Comparison of ENCODE assay signal across 31 cellular contexts in genomic region chr1:156135930-156136871, GRCh38. TPM values are rescaled to one million over a fixed set of nuclear protein-coding genes. Genes with fewer than 3 reads are reported as not detected.
A peak's percentile ranks its signal among the peaks of the same experiment; 100 is the strongest.
DNase-seq lines count a peak whose midpoint lies in the region; ATAC-seq and TF ChIP-seq lines count a peak whose summit lies in the region.
"Had no signal": no experiment of that assay in that cellular context is flagged by ENCODE, and none has a peak within 500 bp of the region (broad histone marks: within the 10 kb centered on the region; RNA-seq: fewer than 3 reads in every experiment).

No MANE protein-coding gene starts in this region.

- intact Hi-C loops in Calu3 (cut with micrococcal nuclease; ENCODE audit: unreplicated experiment), result no loop called here
- intact Hi-C loops in lower lobe of right lung (cut with DNase I), result no loop called here

- no TSS peak for BruUV-seq in Calu3 (replicated peaks; lab: Mats Ljungman, UMichigan)

- peak overlapping the region; percentile 11 for H3K9ac ChIP-seq in NT2/D1 (ENCODE audit: insufficient read length, low read depth)

- H3K4me3 Mint-ChIP-seq in Calu3 (ENCODE audit: low read depth, unreplicated experiment) (no peak overlapping the region), GM23338 (no peak overlapping the region)
- H3K4me3 Mint-ChIP-seq: activated CD4-positive, alpha-beta T cell treated with anti-CD3 and anti-CD28 coated beads for 36 hours; activated CD8-positive, alpha-beta T cell treated with anti-CD3 and anti-CD28 coated beads, Interleukin-2, amount 10 ng/mL, durations not matched to agents 7 days and 5 days; activated T-helper 17 cell treated with anti-CD3 and anti-CD28 coated beads, Interleukin-2, amount 50 U/mL, for 72 hours; stimulated activated naive B cell treated with anti-CD40 and anti-IgM and Interleukin-4, amounts not matched to agents 10 μg/mL and 1 μg/mL and 100 μg/mL, for 72 hours had no signal

- H3K79me2 ChIP-seq in osteoblast (ENCODE audit: insufficient read depth, low read length) (peaks cover 67% of the 10 kb centered on the region), GM23338 (replicated peaks; ENCODE audit: insufficient read depth) (no peaks in the 10 kb centered on the region)

- TF ChIP-seq CTCF in Calu3 (IDR thresholded peaks at IDR 0.05; ENCODE audit: unreplicated experiment) (no peak), coronary artery (IDR thresholded peaks at IDR 0.05) (no peak), osteoblast (IDR thresholded peaks at IDR 0.05; ENCODE audit: extremely low read depth, low read depth, low read length) (no peak), GM23338 (conservative IDR thresholded peaks at IDR 0.05; ENCODE audit: low read depth in 2 of 2) (no peak), lower lobe of right lung (IDR thresholded peaks at IDR 0.05) (no peak)

- no peaks in the 10 kb centered on the region for H3K9me2 ChIP-seq in GM23338 (ENCODE audit: insufficient read depth)

- H4K20me1 ChIP-seq in osteoblast (ENCODE audit: insufficient read depth, low read length), result peaks cover 71% of the 10 kb centered on the region
- H4K20me1 ChIP-seq in GM23338 (replicated peaks; ENCODE audit: insufficient read depth), result no peaks in the 10 kb centered on the region

- no peaks in the 10 kb centered on the region for H3K9me3 ChIP-seq in NT2/D1 (ENCODE audit: insufficient read depth, low read length)
- H3K9me3 ChIP-seq in osteoblast (ENCODE audit: low read depth, low read length), result no peaks in the 10 kb centered on the region
- no peaks in the 10 kb centered on the region for H3K9me3 ChIP-seq in lower lobe of right lung
- H3K9me3 ChIP-seq: upper lobe of right lung had no signal

- DNase-seq in Calu3 (no peak), NT2/D1 (ENCODE audit: low read depth, low spot score) (no peak), coronary artery (ENCODE audit: low spot score) (no peak), osteoblast (ENCODE audit: insufficient read length, low spot score, missing footprints) (peak; percentile 56), SK-N-DZ (ENCODE audit: low spot score) (no peak), RKO (ENCODE audit: low spot score) (no peak), GM23338 (ENCODE audit: low spot score) (no peak), lower lobe of right lung (no peak)
- DNase-seq: activated CD4-positive, alpha-beta T cell treated with anti-CD3 and anti-CD28 coated beads for 36 hours; activated CD8-positive, alpha-beta T cell treated with anti-CD3 and anti-CD28 coated beads, Interleukin-2, amount 10 ng/mL, durations not matched to agents 7 days and 5 days; activated naive CD4-positive, alpha-beta T cell treated with anti-CD3 and anti-CD28 coated beads, Interleukin-2, amount 50 U/mL, for 16 hours; amniotic stem cell; C1 segment of cervical spinal cord; COR-L47; DMS79 treated with DMSO at 0.1 percent for 48 hours; effector CD4-positive, alpha-beta T cell; GDM1; glutamatergic neuron; KBM-7; NCI-H1105 treated with DMSO at 0.1 percent for 48 hours; NCI-H1930; occipital lobe; PC-9; SHP77; stimulated activated naive B cell treated with anti-CD40 and anti-IgM and Interleukin-4, amounts not matched to agents 10 μg/mL and 1 μg/mL and 100 μg/mL, for 72 hours; T-helper 9 cell; upper lobe of right lung had no signal

- H3K4me1 Mint-ChIP-seq in Calu3 (ENCODE audit: low read depth, unreplicated experiment), result no peaks in the 10 kb centered on the region
- peaks cover 7% of the 10 kb centered on the region for H3K4me1 Mint-ChIP-seq in GM23338
- H3K4me1 Mint-ChIP-seq: activated CD4-positive, alpha-beta T cell treated with anti-CD3 and anti-CD28 coated beads for 36 hours; stimulated activated naive B cell treated with anti-CD40 and anti-IgM and Interleukin-4, amounts not matched to agents 10 μg/mL and 1 μg/mL and 100 μg/mL, for 72 hours had no signal

- no peaks in the 10 kb centered on the region for H3K27me3 ChIP-seq in NT2/D1 (ENCODE audit: insufficient read depth, insufficient read length)
- no peaks in the 10 kb centered on the region for H3K27me3 ChIP-seq in osteoblast (ENCODE audit: insufficient read depth, low read length)
- no peaks in the 10 kb centered on the region for H3K27me3 ChIP-seq in GM23338 (ENCODE audit: insufficient read depth)
- no peaks in the 10 kb centered on the region for H3K27me3 ChIP-seq in lower lobe of right lung (ENCODE audit: low read depth)
- H3K27me3 ChIP-seq: upper lobe of right lung had no signal

- 0 out of 2 replicates have a peak, but pooled peaks cover 5% of the 10 kb centered on the region for H3F3A ChIP-seq in GM23338 (replicated peaks; ENCODE audit: low read depth)

- ATAC-seq in GM23338 (no peak), lower lobe of right lung (no peak)
- ATAC-seq: activated CD4-positive, alpha-beta T cell treated with anti-CD3 and anti-CD28 coated beads for 36 hours; activated CD8-positive, alpha-beta T cell treated with anti-CD3 and anti-CD28 coated beads, Interleukin-2, amount 10 ng/mL, durations not matched to agents 7 days and 5 days; activated T-helper 17 cell treated with anti-CD3 and anti-CD28 coated beads, Interleukin-2, amount 50 U/mL, for 72 hours; left lobe of liver; stimulated activated naive B cell treated with anti-CD40 and anti-IgM and Interleukin-4, amounts not matched to agents 10 μg/mL and 1 μg/mL and 100 μg/mL, for 72 hours; upper lobe of right lung had no signal

- H3K27me3 Mint-ChIP-seq in Calu3 (ENCODE audit: unreplicated experiment) (no peaks in the 10 kb centered on the region), GM23338 (ENCODE audit: insufficient read depth, low read depth, poor library complexity) (peaks cover 7% of the 10 kb centered on the region)
- H3K27me3 Mint-ChIP-seq: activated CD4-positive, alpha-beta T cell treated with anti-CD3 and anti-CD28 coated beads for 36 hours; activated T-helper 17 cell treated with anti-CD3 and anti-CD28 coated beads, Interleukin-2, amount 50 U/mL, for 72 hours had no signal

- CTCF ChIA-PET in Calu3 (lab: Charles Lee), result interaction anchor here (0.9 kb wide), 1 partner anchor 41 kb away, joined by 4 read pairs; no protein-coding TSS in a partner anchor

- peaks cover 91% of the 10 kb centered on the region for H3K36me3 Mint-ChIP-seq in Calu3 (ENCODE audit: insufficient read depth, unreplicated experiment)
- H3K36me3 Mint-ChIP-seq in GM23338 (ENCODE audit: low read depth), result peaks cover 25% of the 10 kb centered on the region

- H3K27ac ChIP-seq in coronary artery, result peak overlapping the region; percentile 4 to 75
- H3K27ac ChIP-seq in osteoblast (ENCODE audit: low read depth, low read length), result peak overlapping the region; percentile 11
- H3K27ac ChIP-seq in GM23338 (ENCODE audit: low read depth), result no peak overlapping the region
- H3K27ac ChIP-seq in lower lobe of right lung, result no peak overlapping the region
- H3K27ac ChIP-seq: epithelial cell of prostate, PC-9, upper lobe of right lung, VCaP had no signal

- H3K4me2 ChIP-seq in osteoblast (ENCODE audit: insufficient read depth, low read length) (no peak overlapping the region), GM23338 (no peak overlapping the region)
- H3K4me2 ChIP-seq: PC-9 had no signal

- H3K9me3 Mint-ChIP-seq in Calu3 (ENCODE audit: low read depth, unreplicated experiment) (no peaks in the 10 kb centered on the region), GM23338 (no peaks in the 10 kb centered on the region)
- H3K9me3 Mint-ChIP-seq: activated T-helper 17 cell treated with anti-CD3 and anti-CD28 coated beads, Interleukin-2, amount 50 U/mL, for 72 hours; stimulated activated naive B cell treated with anti-CD40 and anti-IgM and Interleukin-4, amounts not matched to agents 10 μg/mL and 1 μg/mL and 100 μg/mL, for 72 hours had no signal

- H3K4me3 ChIP-seq in NT2/D1 (ENCODE audit: insufficient read length, low read depth) (no peak overlapping the region), coronary artery (no peak overlapping the region), osteoblast (ENCODE audit: insufficient read depth, low read length) (no peak overlapping the region), GM23338 (no peak overlapping the region), lower lobe of right lung (no peak overlapping the region)
- H3K4me3 ChIP-seq: PC-9, upper lobe of right lung had no signal

- peak overlapping the region; percentile 50 for H3K27ac Mint-ChIP-seq in Calu3 (ENCODE audit: unreplicated experiment)
- H3K27ac Mint-ChIP-seq in GM23338, result no peak overlapping the region
- H3K27ac Mint-ChIP-seq: activated CD4-positive, alpha-beta T cell treated with anti-CD3 and anti-CD28 coated beads for 36 hours; activated CD8-positive, alpha-beta T cell treated with anti-CD3 and anti-CD28 coated beads, Interleukin-2, amount 10 ng/mL, durations not matched to agents 7 days and 5 days; activated T-helper 17 cell treated with anti-CD3 and anti-CD28 coated beads, Interleukin-2, amount 50 U/mL, for 72 hours; stimulated activated naive B cell treated with anti-CD40 and anti-IgM and Interleukin-4, amounts not matched to agents 10 μg/mL and 1 μg/mL and 100 μg/mL, for 72 hours had no signal

- no peak overlapping the region for H2AFZ ChIP-seq in osteoblast (ENCODE audit: low read length)
- no peak overlapping the region for H2AFZ ChIP-seq in GM23338
- H2AFZ ChIP-seq: PC-9 had no signal

- H3K4me1 ChIP-seq in NT2/D1 (ENCODE audit: insufficient read depth, insufficient read length) (peaks cover 28% of the 10 kb centered on the region), osteoblast (ENCODE audit: insufficient read depth, low read length) (peaks cover 8% of the 10 kb centered on the region), GM23338 (ENCODE audit: insufficient read depth) (no peaks in the 10 kb centered on the region), lower lobe of right lung (peaks cover 7% of the 10 kb centered on the region)

- H3K36me3 ChIP-seq in NT2/D1 (ENCODE audit: insufficient read depth, insufficient read length, low read length), result peaks cover 96% of the 10 kb centered on the region
- peaks cover 97% of the 10 kb centered on the region for H3K36me3 ChIP-seq in osteoblast (ENCODE audit: insufficient read depth, low read length)
- H3K36me3 ChIP-seq in GM23338 (ENCODE audit: insufficient read depth), result no peaks in the 10 kb centered on the region; the same call in 1 of the 2 replicates
- peaks cover 96% of the 10 kb centered on the region for H3K36me3 ChIP-seq in lower lobe of right lung

RNA-seq across cellular contexts. Expression of gene SEMA4A, which starts 17.2 kb away (rescaled TPM):
- total RNA-seq in Calu3 (2022) (6.9 and 7.2 TPM in 2 replicates), osteoblast (1.5 and 1.8 TPM in 2 replicates), lower lobe of right lung (28.9 TPM)
- 1.8 and 2.0 TPM in 2 replicates for polyA plus RNA-seq in SK-N-DZ (2014; cell fraction: cytosol; rRNA removed)
- 4.1 and 5.1 TPM in 2 replicates for polyA plus RNA-seq in SK-N-DZ (2014; cell fraction: nucleus; rRNA removed)
- total RNA-seq in GM23338 (2014; rRNA removed; shearing (Covaris generic)), result 17.0 and 20.2 TPM in 2 replicates
- polyA plus RNA-seq in GM23338 (2016; fragmentation: Nextera tagmentation; extraction: Ambion mirVana), result 5.5 and 5.6 TPM in 2 replicates

RNA-seq across cellular contexts. Expression of gene LMNA, which starts 21.7 kb away (rescaled TPM):
- total RNA-seq in Calu3 (2022) (499 and 514 TPM in 2 replicates), osteoblast (774 and 854 TPM in 2 replicates), lower lobe of right lung (235 TPM)
- polyA plus RNA-seq in SK-N-DZ (2014; cell fraction: cytosol; rRNA removed), result 18.7 and 26.6 TPM in 2 replicates
- 41.9 and 45.0 TPM in 2 replicates for polyA plus RNA-seq in SK-N-DZ (2014; cell fraction: nucleus; rRNA removed)
- 56.3 and 68.9 TPM in 2 replicates for total RNA-seq in GM23338 (2014; rRNA removed; shearing (Covaris generic))
- 35.5 and 38.9 TPM in 2 replicates for polyA plus RNA-seq in GM23338 (2016; fragmentation: Nextera tagmentation; extraction: Ambion mirVana)

RNA-seq across cellular contexts. Expression of gene MEX3A, which starts 53.9 kb away (rescaled TPM):
- total RNA-seq in Calu3 (2022) (3.3 and 5.0 TPM in 2 replicates), osteoblast (0.88 and 1.1 TPM in 2 replicates), lower lobe of right lung (0.74 TPM)
- polyA plus RNA-seq in SK-N-DZ (2014; cell fraction: cytosol; rRNA removed), result 52.8 and 57.8 TPM in 2 replicates
- 24.5 and 43.5 TPM in 2 replicates for polyA plus RNA-seq in SK-N-DZ (2014; cell fraction: nucleus; rRNA removed)
- 31.5 and 38.1 TPM in 2 replicates for total RNA-seq in GM23338 (2014; rRNA removed; shearing (Covaris generic))
- 18.5 and 19.7 TPM in 2 replicates for polyA plus RNA-seq in GM23338 (2016; fragmentation: Nextera tagmentation; extraction: Ambion mirVana)

RNA-seq across cellular contexts. Expression of gene SLC25A44, which starts 57.7 kb away (rescaled TPM):
- total RNA-seq in Calu3 (2022) (28.2 and 32.5 TPM in 2 replicates), osteoblast (15.0 and 15.2 TPM in 2 replicates), lower lobe of right lung (17.7 TPM)
- polyA plus RNA-seq in SK-N-DZ (2014; cell fraction: cytosol; rRNA removed), result 16.7 and 16.9 TPM in 2 replicates
- 9.0 and 15.9 TPM in 2 replicates for polyA plus RNA-seq in SK-N-DZ (2014; cell fraction: nucleus; rRNA removed)
- total RNA-seq in GM23338 (2014; rRNA removed; shearing (Covaris generic)), result 19.9 and 25.1 TPM in 2 replicates
- 7.0 and 7.6 TPM in 2 replicates for polyA plus RNA-seq in GM23338 (2016; fragmentation: Nextera tagmentation; extraction: Ambion mirVana)

Comparison
In these comparisons a context has a peak if more than half of its experiments do, and no peak if none do; other contexts are left out.
1. H3K27ac ChIP-seq: peak in coronary artery (2 of 2) and osteoblast (single experiment); none in GM23338 (single experiment) and lower lobe of right lung (single experiment).